In genomic region chr6:84136364-84137050, GRCh38 we compare ENCODE assay signal across 25 cellular contexts.
"Had no signal": no experiment of that assay in that cellular context is flagged by ENCODE, and none has a peak within 500 bp of the region (broad histone marks: within the 10 kb centered on the region; RNA-seq: fewer than 3 reads in every experiment).

No MANE protein-coding gene starts in this region.

- H3K9me2 ChIP-seq: SK-N-SH had no signal

- H3K4me3 ChIP-seq: ascending aorta, breast epithelium, Peyer's patch, SJCRH30 had no signal

- H3K27me3 ChIP-seq: ascending aorta, breast epithelium, Peyer's patch, SJCRH30 had no signal

- H3K4me1 ChIP-seq: ascending aorta, breast epithelium, Peyer's patch, SJCRH30 had no signal

- H3K9me3 ChIP-seq: ascending aorta, Peyer's patch, SJCRH30, SK-N-SH had no signal

- ATAC-seq: activated naive CD4-positive, alpha-beta T cell treated with anti-CD3 and anti-CD28 coated beads, Interleukin-2, amount 50 U/mL, for 72 hours; activated naive CD8-positive, alpha-beta T cell treated with anti-CD3 and anti-CD28 coated beads, Interleukin-2, amount 50 U/mL, for 24 hours; activated T-cell treated with anti-CD3 and anti-CD28 coated beads, Interleukin-2, amount 50 U/mL, for 4 hours had no signal

- H3K9ac ChIP-seq: SK-N-SH had no signal

- DNase-seq: activated CD4-positive, alpha-beta memory T cell treated with anti-CD3 and anti-CD28 coated beads for 36 hours; activated CD4-positive, alpha-beta T cell treated with anti-CD3 and anti-CD28 coated beads, Interleukin-2, amount 10 ng/mL, durations not matched to agents 7 days and 5 days; activated CD4-positive, CD25-positive, alpha-beta regulatory T cell; activated CD8-positive, alpha-beta memory T cell treated with anti-CD3 and anti-CD28 coated beads for 24 hours; activated effector memory CD4-positive, alpha-beta T cell treated with anti-CD3 and anti-CD28 coated beads, Interleukin-2, amount 50 U/mL, for 16 hours; activated naive CD4-positive, alpha-beta T cell treated with Interleukin-2 at 50 U/mL for 16 hours; activated naive CD8-positive, alpha-beta T cell treated with anti-CD3 and anti-CD28 coated beads, Interleukin-2, amount 50 U/mL, for 24 hours; activated T-cell treated with anti-CD3 and anti-CD28 coated beads, Interleukin-2, amount 50 U/mL, for 4 hours; amniotic stem cell; central memory CD4-positive, alpha-beta T cell; Kasumi-1; KBM-7; NCI-H1417; NCI-H2227 treated with DMSO at 0.1 percent for 48 hours; NCI-H526 treated with DMSO at 0.1 percent for 48 hours; NK-92 treated with Interleukin-12 subunit alpha and Interleukin-12 subunit beta, amount 100 ng/mL, for 24 hours; Peyer's patch; Right ventricle myocardium superior; SJCRH30; SK-N-SH; T-helper 1 cell had no signal

- H3K27ac ChIP-seq: ascending aorta, breast epithelium, Peyer's patch, SJCRH30, VCaP had no signal

- H3K4me2 ChIP-seq: SK-N-SH had no signal

- H3K36me3 ChIP-seq: breast epithelium had no signal
